In the genomic region with DNA sequence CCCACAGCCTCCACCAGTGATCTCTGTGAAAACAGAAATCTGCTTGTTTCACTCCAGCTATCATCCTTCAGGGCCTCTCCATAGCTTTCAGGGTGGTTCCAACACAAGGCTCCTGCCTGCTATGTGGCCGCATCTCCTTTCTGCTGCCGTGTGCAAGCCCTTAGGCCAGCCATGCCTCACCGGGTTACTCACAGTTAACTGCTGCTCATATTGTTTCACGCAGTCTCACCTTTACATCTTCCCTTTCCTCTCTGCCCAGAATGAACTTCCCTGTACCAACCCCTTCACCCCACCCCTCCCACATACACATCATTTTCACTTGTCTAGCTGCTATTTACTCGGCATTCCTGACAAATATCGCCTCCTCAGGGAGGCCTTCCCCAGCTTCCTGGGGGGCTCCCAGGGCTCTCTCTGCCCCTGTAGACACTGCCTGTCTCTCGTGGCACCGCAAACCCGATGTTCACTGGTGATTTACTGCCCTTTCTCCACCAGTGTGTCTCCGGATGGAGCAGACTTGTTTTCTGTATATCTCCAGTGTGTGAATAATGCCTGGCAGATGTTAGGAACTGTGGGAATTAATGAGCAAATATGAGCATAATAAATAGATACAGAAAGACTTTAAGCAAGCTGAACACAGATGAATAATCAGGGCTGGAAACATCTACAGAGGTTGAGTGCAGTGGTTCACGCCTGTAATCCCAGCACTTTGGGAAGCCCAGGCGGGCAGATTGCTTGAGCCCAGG, we compare ENCODE assay signal across 23 cellular contexts. TPM values are rescaled to one million over a fixed set of nuclear protein-coding genes. Genes with fewer than 3 reads are reported as not detected.
DNase-seq lines count a peak whose midpoint lies in the region; ATAC-seq, FAIRE-seq and TF ChIP-seq lines count a peak whose summit lies in the region.
"Had no signal": no experiment of that assay in that cellular context is flagged by ENCODE, and none has a peak within 500 bp of the region (broad histone marks: within the 10 kb centered on the region; RNA-seq: fewer than 3 reads in every experiment).

No MANE protein-coding gene starts in this region.

- no peaks in the 10 kb centered on the region for H3F3A ChIP-seq in neural progenitor cell (ENCODE audit: low read depth)

- H3K4me1 Mint-ChIP-seq in T-helper 2 cell treated with Interferon-gamma antibody and Interleukin-4, amounts not matched to agents 5 μg/mL and 100 μg/mL, for 36 hours (ENCODE audit: low read depth) = peaks cover 29% of the 10 kb centered on the region
- H3K4me1 Mint-ChIP-seq in H9 (no peaks in the 10 kb centered on the region), neural progenitor cell (peaks cover 11% of the 10 kb centered on the region)
- H3K4me1 Mint-ChIP-seq in central memory CD8-positive, alpha-beta T cell = peaks cover 81% of the 10 kb centered on the region

- no peaks in the 10 kb centered on the region for H3K27me3 Mint-ChIP-seq in T-helper 2 cell treated with Interferon-gamma antibody and Interleukin-4, amounts not matched to agents 5 μg/mL and 100 μg/mL, for 36 hours (ENCODE audit: low read depth)
- H3K27me3 Mint-ChIP-seq in H9 (ENCODE audit: low read depth) (no peaks in the 10 kb centered on the region), neural progenitor cell (ENCODE audit: insufficient read depth, low read depth) (peaks cover 3% of the 10 kb centered on the region)
- no peaks in the 10 kb centered on the region for H3K27me3 Mint-ChIP-seq in central memory CD8-positive, alpha-beta T cell

- no peak overlapping the region for H4K5ac ChIP-seq in H9 (ENCODE audit: insufficient read length, low read depth, low read length)

- no peak overlapping the region for H3K4ac ChIP-seq in H9 (ENCODE audit: low read depth, low read length)

- no peak overlapping the region for H4K8ac ChIP-seq in H9 (replicated peaks; ENCODE audit: insufficient read length, low read depth, low read length)

- no peak overlapping the region for H2AK5ac ChIP-seq in H9 (ENCODE audit: insufficient read length, low read length)

- H2BK20ac ChIP-seq in H9 (ENCODE audit: low read depth, low read length, poor library complexity, severe bottlenecking) = no peak overlapping the region

- H3K79me2 ChIP-seq in H9 (ENCODE audit: insufficient read depth, low read length) (no peaks in the 10 kb centered on the region), neural progenitor cell (ENCODE audit: low read depth) (no peaks in the 10 kb centered on the region)

- H3K4me3 ChIP-seq in neural progenitor cell (no peak overlapping the region), transverse colon (no peak overlapping the region), testis (no peak overlapping the region)
- H3K4me3 ChIP-seq: PC-9, prostate gland, SJSA1, smooth muscle cell, tibial artery had no signal

- H3K9ac ChIP-seq in H9 (ENCODE audit: extremely low read depth, insufficient read length, low read length) = no peak overlapping the region
- H3K9ac ChIP-seq in neural progenitor cell = no peak overlapping the region

- no peak overlapping the region for H3K56ac ChIP-seq in H9 (ENCODE audit: insufficient read length, low read depth, low read length)

- no peak overlapping the region for H3K4me3 Mint-ChIP-seq in T-helper 2 cell treated with Interferon-gamma antibody and Interleukin-4, amounts not matched to agents 5 μg/mL and 100 μg/mL, for 36 hours
- H3K4me3 Mint-ChIP-seq in H9 (no peak overlapping the region; a peak in 1 of 5 replicates), neural progenitor cell (no peak overlapping the region)
- H3K4me3 Mint-ChIP-seq in central memory CD8-positive, alpha-beta T cell = peak overlapping the region; percentile 50

- H3K27me3 ChIP-seq in H9 (ENCODE audit: insufficient read depth, low read length) = no peaks in the 10 kb centered on the region
- no peaks in the 10 kb centered on the region for H3K27me3 ChIP-seq in neural progenitor cell
- H3K27me3 ChIP-seq in transverse colon = no peaks in the 10 kb centered on the region
- no peaks in the 10 kb centered on the region for H3K27me3 ChIP-seq in testis
- H3K27me3 ChIP-seq: SJSA1, tibial artery had no signal

- H2AFZ ChIP-seq in H9 (ENCODE audit: low read length) (no peak overlapping the region), neural progenitor cell (replicated peaks) (no peak overlapping the region)
- H2AFZ ChIP-seq: PC-9 had no signal

- no peak overlapping the region; the same call in 1 of the 2 replicates for H3K14ac ChIP-seq in H9 (ENCODE audit: insufficient read depth, low read length)

- TF ChIP-seq POLR2A in transverse colon (IDR thresholded peaks at IDR 0.05) = no peak
- TF ChIP-seq POLR2A in testis (IDR thresholded peaks at IDR 0.05) = no peak
- no peak for TF ChIP-seq POLR2A in GM12892 (IDR thresholded peaks at IDR 0.05; ENCODE audit: low read depth, low read length)

- no peak overlapping the region for H4K91ac ChIP-seq in H9 (ENCODE audit: insufficient read length, low read depth, low read length)

- FAIRE-seq in GM12892 (lab: Jason Lieb, UNC) = no peak

- TF ChIP-seq EP300 in transverse colon (IDR thresholded peaks at IDR 0.05; ENCODE audit: low read depth) = no peak

- intact Hi-C loops in transverse colon (cut with DNase I; ENCODE audit: low total_unique reads) (no loop called here), testis (cut with DNase I; ENCODE audit: low total_unique reads) (no loop called here)

- no CpG with 5 or more reads among the region's 12 CpGs for WGBS in H9 (ENCODE audit: extremely low coverage, insufficient read length, low lambda C conversion rate)
- WGBS in transverse colon (ENCODE audit: low coverage in 1 of 2), 2 donors = 91 to 100% methylated on average over 2 to 12 of the region's 12 CpGs
- WGBS in testis, 2 donors = 82 to 85% methylated on average over 12 of the region's 12 CpGs

- H3K9me3 Mint-ChIP-seq in T-helper 2 cell treated with Interferon-gamma antibody and Interleukin-4, amounts not matched to agents 5 μg/mL and 100 μg/mL, for 36 hours = no peaks in the 10 kb centered on the region
- H3K9me3 Mint-ChIP-seq in H9 = no peaks in the 10 kb centered on the region
- no peaks in the 10 kb centered on the region for H3K9me3 Mint-ChIP-seq in central memory CD8-positive, alpha-beta T cell
- no peaks in the 10 kb centered on the region for H3K9me3 Mint-ChIP-seq in neural progenitor cell
- H3K9me3 Mint-ChIP-seq: natural killer cell had no signal

- H3T11ph ChIP-seq in H9 (ENCODE audit: low read length) = no peak overlapping the region

- H3K27ac ChIP-seq in H9 (ENCODE audit: insufficient read length, low read depth, low read length) (no peak overlapping the region), neural progenitor cell (no peak overlapping the region), transverse colon (no peak overlapping the region), testis (no peak overlapping the region)
- H3K27ac ChIP-seq: PC-9, prostate gland, SJSA1, tibial artery had no signal

- no peaks in the 10 kb centered on the region for H3K9me3 ChIP-seq in H9 (ENCODE audit: control insufficient read depth, low read depth, low read length)
- H3K9me3 ChIP-seq in neural progenitor cell (ENCODE audit: low read depth) = no peaks in the 10 kb centered on the region
- H3K9me3 ChIP-seq in transverse colon = no peaks in the 10 kb centered on the region
- H3K9me3 ChIP-seq in testis = no peaks in the 10 kb centered on the region
- H3K9me3 ChIP-seq: prostate gland, SJSA1, tibial artery had no signal

- no peaks in the 10 kb centered on the region for H3K36me3 ChIP-seq in neural progenitor cell
- peaks cover 0 to 8% (median 0%) of the 10 kb centered on the region in 4 donors for H3K36me3 ChIP-seq in transverse colon
- no peaks in the 10 kb centered on the region for H3K36me3 ChIP-seq in testis (ENCODE audit: low read depth, missing control alignments)
- H3K36me3 ChIP-seq: prostate gland had no signal

- no peak overlapping the region for H2BK15ac ChIP-seq in H9 (ENCODE audit: low read depth, low read length)

- H4K20me1 ChIP-seq in H9 (ENCODE audit: control insufficient read depth, insufficient read depth, insufficient read length) (peaks cover 3% of the 10 kb centered on the region), neural progenitor cell (ENCODE audit: low read depth) (peaks cover 4% of the 10 kb centered on the region)

- H2BK5ac ChIP-seq in H9 (ENCODE audit: insufficient read length, low read length) = no peak overlapping the region

- no peak for DNase-seq in T-helper 2 cell treated with Interferon-gamma antibody and Interleukin-4, amounts not matched to agents 5 μg/mL and 100 μg/mL, for 36 hours (ENCODE audit: low spot score)
- no peak for DNase-seq in T-helper 2 cell
- no peak for DNase-seq in H9
- no peak for DNase-seq in central memory CD8-positive, alpha-beta T cell (ENCODE audit: low spot score in 2 of 2)
- no peak for DNase-seq in neural progenitor cell (ENCODE audit: low spot score)
- no peak for DNase-seq in transverse colon
- DNase-seq in testis = no peak
- no peak for DNase-seq in GM12892 (ENCODE audit: insufficient read length)
- DNase-seq: 8988T; activated CD4-positive, alpha-beta T cell treated with anti-CD3 and anti-CD28 coated beads, Interleukin-2, amount 50 U/mL, for 1 hour; aorta; glutamatergic neuron; Kasumi-1; natural killer cell; NCI-H1105; NCI-H69; PC-9; tibial artery had no signal

- peaks cover 71% of the 10 kb centered on the region for H3K36me3 Mint-ChIP-seq in T-helper 2 cell treated with Interferon-gamma antibody and Interleukin-4, amounts not matched to agents 5 μg/mL and 100 μg/mL, for 36 hours (ENCODE audit: low read depth)
- H3K36me3 Mint-ChIP-seq in H9 (ENCODE audit: insufficient read depth in 1 of 3, low read depth in 3 of 3) (peaks cover 10 to 59% (median 33%) of the 10 kb centered on the region in 3 experiments; a peak in 6 of 7 replicates), neural progenitor cell (peaks cover 35% of the 10 kb centered on the region)
- peaks cover 22% of the 10 kb centered on the region for H3K36me3 Mint-ChIP-seq in central memory CD8-positive, alpha-beta T cell (ENCODE audit: insufficient read depth)

- no peak overlapping the region for H2BK120ac ChIP-seq in H9 (ENCODE audit: low read depth, low read length, poor library complexity, severe bottlenecking)

- no peak for ATAC-seq in central memory CD8-positive, alpha-beta T cell (replicated peaks; ENCODE audit: extremely low read depth, poor library complexity, severe bottlenecking)
- ATAC-seq: HCT116, natural killer cell had no signal

- H3K4me2 ChIP-seq in H9 (ENCODE audit: insufficient read depth, insufficient read length, low read length) = no peak overlapping the region
- H3K4me2 ChIP-seq in neural progenitor cell = no peak overlapping the region
- H3K4me2 ChIP-seq: PC-9, smooth muscle cell had no signal

- H3K23ac ChIP-seq in H9 (ENCODE audit: insufficient read length, low read depth, low read length) = no peak overlapping the region

- H3K18ac ChIP-seq in H9 (ENCODE audit: insufficient read length, low read depth, low read length) = no peak overlapping the region

- H3K23me2 ChIP-seq in H9 (ENCODE audit: insufficient read length, low read depth, low read length, poor library complexity, severe bottlenecking) = no peaks in the 10 kb centered on the region

- in situ Hi-C loops in transverse colon (cut with MboI; ENCODE audit: low pct_ligation_motif_present in 1 of 4, low pct_unique_long_range_greater_than_20kb in 1 of 4, low sequenced_read_pairs in 3 of 4) = no loop called here

- no peak for TF ChIP-seq CTCF in H9 (conservative IDR thresholded peaks at IDR 0.05)
- no peak for TF ChIP-seq CTCF in neural progenitor cell (IDR thresholded peaks at IDR 0.05)
- TF ChIP-seq CTCF in transverse colon (IDR thresholded peaks at IDR 0.05) = no peak
- no peak for TF ChIP-seq CTCF in testis (IDR thresholded peaks at IDR 0.05)

- H3K79me1 ChIP-seq in H9 (ENCODE audit: insufficient read depth, low read depth, low read length, poor library complexity, severe bottlenecking) = no peaks in the 10 kb centered on the region

- no peak overlapping the region for H2BK12ac ChIP-seq in H9 (ENCODE audit: insufficient read length, low read depth, low read length)

- no peaks in the 10 kb centered on the region for H3K4me1 ChIP-seq in H9 (ENCODE audit: insufficient read depth, low read length)
- no peaks in the 10 kb centered on the region for H3K4me1 ChIP-seq in neural progenitor cell
- no peaks in the 10 kb centered on the region for H3K4me1 ChIP-seq in transverse colon
- H3K4me1 ChIP-seq in testis = no peaks in the 10 kb centered on the region
- H3K4me1 ChIP-seq: prostate gland, SJSA1, tibial artery had no signal

- H3K27ac Mint-ChIP-seq in T-helper 2 cell treated with Interferon-gamma antibody and Interleukin-4, amounts not matched to agents 5 μg/mL and 100 μg/mL, for 36 hours = peak overlapping the region; percentile 35
- H3K27ac Mint-ChIP-seq in H9 (peak overlapping the region in 2 of 3 experiments; percentile 20 to 45; a peak in 2 of 7 replicates), neural progenitor cell (peak overlapping the region; percentile 26)
- peak overlapping the region; percentile 100 for H3K27ac Mint-ChIP-seq in central memory CD8-positive, alpha-beta T cell (ENCODE audit: low read depth)

RNA-seq across cellular contexts. Expression of a gene that starts 39.3 kb away (rescaled TPM):
- not detected in 2 replicates for total RNA-seq in H9 (2021)
- not detected in 2 replicates for total RNA-seq in neural progenitor cell (ENCODE audit: low replicate concordance)
- 10 to 100 TPM in 1 of 4 donors, 1 to 10 TPM in 3; 3.0 to 14.6 (median 6.5) TPM for total RNA-seq in transverse colon
- 1 to 10 TPM in 1 of 2 donors, under 1 TPM in 1; 0.39 to 6.9 TPM for total RNA-seq in testis
- 2.3 TPM for polyA plus RNA-seq in testis (ENCODE audit: insufficient read depth, low read depth, low replicate concordance)
- polyA plus RNA-seq in GM12892 (2012; ENCODE audit: missing spikeins) = 100 TPM
- total RNA-seq: HT-29, PC-9 had no signal

Comparison
In these comparisons a context has a peak if more than half of its experiments do, and no peak if none do; other contexts are left out.
1. H3K27ac Mint-ChIP-seq: peak in every context shown above with its lines; median percentile 100 in central memory CD8-positive, alpha-beta T cell; 35 in T-helper 2 cell treated with Interferon-gamma antibody and Interleukin-4, amounts not matched to agents 5 μg/mL and 100 μg/mL, for 36 hours; 32 in H9; 26 in neural progenitor cell.